1 cellular context compared by ENCODE assay signal in the genomic region with DNA sequence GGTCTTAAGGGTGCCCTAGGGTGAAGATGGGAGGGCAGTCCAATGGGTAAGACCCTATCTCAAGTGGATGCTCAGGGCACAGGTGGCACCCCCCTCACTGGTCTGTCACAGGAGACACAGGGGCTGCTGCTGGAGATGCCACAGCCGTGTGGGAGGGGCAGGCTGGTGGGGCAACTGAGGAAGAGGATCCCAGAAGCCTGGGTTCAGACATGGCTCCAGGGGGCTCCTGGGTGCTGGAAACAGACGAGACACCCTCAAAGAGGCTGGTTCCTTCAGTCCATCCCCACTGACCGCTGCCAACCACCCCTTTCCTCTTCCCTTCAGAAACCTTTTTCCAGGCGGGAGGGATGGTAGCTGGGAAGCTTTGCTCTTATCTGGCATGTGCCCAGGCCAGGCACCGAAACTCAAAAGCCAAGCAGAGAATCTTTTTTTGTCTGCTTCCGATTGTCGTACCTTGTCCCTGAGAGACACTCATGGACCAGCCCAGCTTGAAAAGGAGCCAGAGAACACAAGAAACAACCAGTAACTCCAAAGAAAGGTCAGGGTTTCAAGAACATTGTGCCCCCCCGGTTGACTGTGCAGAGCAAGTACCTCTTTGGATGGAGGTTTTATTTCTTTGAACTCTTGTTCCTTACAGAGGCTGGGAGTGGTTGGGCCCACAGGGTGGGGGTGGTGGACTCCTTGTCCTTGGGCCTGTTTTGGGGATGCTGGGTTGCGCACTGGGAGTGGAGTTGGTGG.
TF ChIP-seq lines count a peak whose summit lies in the region.

No MANE protein-coding gene starts in this region.

TF ChIP-seq in H1, 55 proteins besides CTCF, POLR2A, EP300 and RAD21:
- TF ChIP-seq HDAC2 (IDR thresholded peaks at IDR 0.05; ENCODE audit: borderline replicate concordance in 1 of 2, low read depth in 2 of 2, low read length in 2 of 2) (no peak), KDM4A (IDR thresholded peaks at IDR 0.05; ENCODE audit: low read depth, low read length, severe bottlenecking) (no peak), ATF2 (IDR thresholded peaks at IDR 0.05; ENCODE audit: low read length) (no peak), SP1 (IDR thresholded peaks at IDR 0.05; ENCODE audit: low read depth, low read length) (no peak), MAFK (IDR thresholded peaks at IDR 0.05; ENCODE audit: low read depth, low read length) (no peak), KDM1A (IDR thresholded peaks at IDR 0.05; ENCODE audit: borderline replicate concordance, low read length) (no peak), RNF2 (IDR thresholded peaks at IDR 0.05; ENCODE audit: borderline replicate concordance, low read depth, low read length, missing control alignments, poor library complexity, severe bottlenecking) (no peak), CREB1 (IDR thresholded peaks at IDR 0.05) (no peak), NRF1 (IDR thresholded peaks at IDR 0.05; ENCODE audit: low read depth, low read length) (no peak), CTBP2 (IDR thresholded peaks at IDR 0.05; ENCODE audit: borderline replicate concordance, insufficient read depth, insufficient read length, low read length) (no peak), NANOG (IDR thresholded peaks at IDR 0.05; ENCODE audit: insufficient read depth, low read depth, low read length, poor library complexity, severe bottlenecking) (no peak), SAP30 (IDR thresholded peaks at IDR 0.05; ENCODE audit: insufficient read depth, insufficient replicate concordance, low read length) (no peak), CEBPB (IDR thresholded peaks at IDR 0.05; ENCODE audit: low read depth, low read length) (no peak), SIX5 (IDR thresholded peaks at IDR 0.05; ENCODE audit: low read depth, low read length) (no peak), E2F6 (IDR thresholded peaks at IDR 0.05) (no peak)
